8 cellular contexts compared by ENCODE assay signal in genomic region chr3:30649572-30650310, GRCh38. TPM values are rescaled to one million over a fixed set of nuclear protein-coding genes. Genes with fewer than 3 reads are reported as not detected.
DNase-seq lines count a peak whose midpoint lies in the region; ATAC-seq and TF ChIP-seq lines count a peak whose summit lies in the region.

No MANE protein-coding gene starts in this region.

- peaks cover 27% of the 10 kb centered on the region for H3K4me1 ChIP-seq in suprapubic skin

- ATAC-seq in GM21576 (IDR thresholded peaks at IDR 0.05; ENCODE audit: unreplicated experiment): peak; percentile 73

- TF ChIP-seq EP300 in suprapubic skin (IDR thresholded peaks at IDR 0.05): no peak

- no peak overlapping the region for H3K4me3 ChIP-seq in suprapubic skin

- TF ChIP-seq CTCF in suprapubic skin (IDR thresholded peaks at IDR 0.05): no peak

- TF ChIP-seq POLR2A in suprapubic skin (IDR thresholded peaks at IDR 0.05): no peak

- H3K27me3 ChIP-seq in suprapubic skin: no peaks in the 10 kb centered on the region

- H3K9me3 ChIP-seq in suprapubic skin: no peaks in the 10 kb centered on the region

- no peak overlapping the region for H3K27ac ChIP-seq in suprapubic skin
- no peak overlapping the region for H3K27ac ChIP-seq in substantia nigra (ENCODE audit: low read depth, low read length, poor library complexity, severe bottlenecking)

- 72% methylated on average over 9 of the region's 9 CpGs for WGBS in suprapubic skin

- DNase-seq in GDM1 (lab: John Stamatoyannopoulos, UW): peak; percentile 30
- peak; percentile 90 to 93 for DNase-seq in NOMO-1 (lab: John Stamatoyannopoulos, UW; ENCODE audit: unreplicated experiment in 2 of 2)
- peak; percentile 52 for DNase-seq in fibroblast of peridontal ligament (ENCODE audit: extremely low read depth)
- DNase-seq in D341Med (ENCODE audit: low spot score): no peak
- no peak for DNase-seq in suprapubic skin (ENCODE audit: low spot score in 2 of 2)
- DNase-seq in substantia nigra (lab: John Stamatoyannopoulos, UW): no peak
- DNase-seq in HuH-7.5 (ENCODE audit: low spot score): no peak

- peaks cover 79% of the 10 kb centered on the region for H3K36me3 ChIP-seq in suprapubic skin

RNA-seq across cellular contexts. Expression of gene TGFBR2, which starts 43.3 kb away (rescaled TPM):
- total RNA-seq in suprapubic skin: 10 to 100 TPM; 63.7 to 84.3 (median 83.3) TPM

Comparison
In these comparisons a context has a peak if more than half of its experiments do, and no peak if none do; other contexts are left out.
1. DNase-seq: peak in GDM1 (single experiment), NOMO-1 (2 of 2) and fibroblast of peridontal ligament (single experiment); none in D341Med (single experiment), suprapubic skin (0 of 2), substantia nigra (0 of 49) and HuH-7.5 (single experiment).